Comparison of ENCODE assay signal across 1 cellular context in the genomic region with DNA sequence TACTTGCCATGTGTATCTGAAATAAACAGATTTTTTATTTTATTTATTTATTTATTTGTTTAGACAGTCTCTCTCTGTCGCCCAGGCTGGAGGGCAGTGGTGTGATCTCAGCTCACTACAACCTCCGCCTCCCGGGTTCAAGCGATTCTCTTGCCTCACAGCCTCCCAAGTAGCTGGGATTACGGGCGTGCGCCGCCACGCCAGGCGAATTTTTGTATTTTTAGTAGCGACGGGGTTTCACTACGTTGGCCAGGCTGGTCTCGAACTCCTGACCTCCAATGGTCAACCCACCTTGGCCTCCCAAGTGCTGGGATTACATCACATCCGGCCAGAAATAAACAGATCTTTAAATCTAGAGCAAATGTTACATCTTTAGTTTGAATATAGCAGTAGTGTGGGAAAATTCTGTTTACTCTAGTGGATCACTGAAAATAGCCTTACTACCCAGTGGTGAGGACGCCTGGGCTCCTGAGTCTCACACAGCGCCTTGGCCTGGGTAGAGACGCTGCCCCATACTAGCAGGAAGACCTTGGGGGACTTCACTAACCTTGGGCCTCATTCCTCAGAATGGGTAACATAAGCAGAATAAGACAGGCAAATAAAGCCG.
TF ChIP-seq lines count a peak whose summit lies in the region.

No MANE protein-coding gene starts in this region.

TF ChIP-seq in IMR-90, 13 proteins besides CTCF, POLR2A, EP300 and RAD21:
- TF ChIP-seq FOS (IDR thresholded peaks at IDR 0.05; ENCODE audit: low read depth, low read length) (no peak), CEBPB (IDR thresholded peaks at IDR 0.05; ENCODE audit: low read depth, low read length) (peak; percentile 50), NFE2L2 (IDR thresholded peaks at IDR 0.05; ENCODE audit: low read depth, low read length) (no peak), SMC3 (IDR thresholded peaks at IDR 0.05; ENCODE audit: low read depth, low read length) (no peak)
TF ChIP-seq in IMR-90: peak in this region for 1.
